In the genomic region with DNA sequence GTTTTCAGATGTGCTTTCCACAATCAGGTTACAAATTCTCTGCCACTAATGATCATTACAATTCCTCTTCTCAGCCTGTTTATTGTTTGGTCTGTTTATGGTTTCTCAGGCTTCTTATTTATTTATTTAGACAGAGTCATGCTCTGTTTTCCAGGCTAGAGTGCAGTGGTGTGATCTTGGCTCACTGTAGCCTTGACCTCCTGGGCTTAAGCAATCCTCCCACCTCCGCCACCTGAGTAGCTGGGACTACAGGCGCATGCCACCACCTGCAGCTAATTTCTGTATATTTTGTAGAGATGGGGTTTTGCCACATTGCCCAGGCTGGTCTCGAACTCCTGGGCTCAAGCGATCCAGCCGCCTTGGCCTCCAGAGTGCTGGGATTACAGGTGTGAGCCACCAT, we compare ENCODE assay signal across 1 cellular context.
A peak's percentile ranks its signal among the peaks of the same experiment; 100 is the strongest.
TF ChIP-seq lines count a peak whose summit lies in the region.

No MANE protein-coding gene starts in this region.

TF ChIP-seq in HepG2, 621 proteins besides CTCF, POLR2A, EP300 and RAD21 (continues in another document):
- TF ChIP-seq HCFC1 (IDR thresholded peaks at IDR 0.05; ENCODE audit: low read depth, low read length) = no peak
- TF ChIP-seq JUN (CRISPR knock-in tag; IDR thresholded peaks at IDR 0.05) = no peak
- no peak for TF ChIP-seq PHF5A (CRISPR knock-in tag; IDR thresholded peaks at IDR 0.05; ENCODE audit: low read depth, unreplicated experiment)
- TF ChIP-seq ZNF629 (CRISPR knock-in tag; conservative IDR thresholded peaks at IDR 0.05) = no peak
- TF ChIP-seq, protein P1, sequence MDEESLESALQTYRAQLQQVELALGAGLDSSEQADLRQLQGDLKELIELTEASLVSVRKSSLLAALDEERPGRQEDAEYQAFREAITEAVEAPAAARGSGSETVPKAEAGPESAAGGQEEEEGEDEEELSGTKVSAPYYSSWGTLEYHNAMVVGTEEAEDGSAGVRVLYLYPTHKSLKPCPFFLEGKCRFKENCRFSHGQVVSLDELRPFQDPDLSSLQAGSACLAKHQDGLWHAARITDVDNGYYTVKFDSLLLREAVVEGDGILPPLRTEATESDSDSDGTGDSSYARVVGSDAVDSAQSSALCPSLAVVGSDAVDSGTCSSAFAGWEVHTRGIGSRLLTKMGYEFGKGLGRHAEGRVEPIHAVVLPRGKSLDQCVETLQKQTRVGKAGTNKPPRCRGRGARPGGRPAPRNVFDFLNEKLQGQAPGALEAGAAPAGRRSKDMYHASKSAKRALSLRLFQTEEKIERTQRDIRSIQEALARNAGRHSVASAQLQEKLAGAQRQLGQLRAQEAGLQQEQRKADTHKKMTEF (CRISPR knock-in tag; IDR thresholded peaks at IDR 0.05) = peak; percentile 57; the same call in 1 of the 2 replicates
- TF ChIP-seq, protein P2, sequence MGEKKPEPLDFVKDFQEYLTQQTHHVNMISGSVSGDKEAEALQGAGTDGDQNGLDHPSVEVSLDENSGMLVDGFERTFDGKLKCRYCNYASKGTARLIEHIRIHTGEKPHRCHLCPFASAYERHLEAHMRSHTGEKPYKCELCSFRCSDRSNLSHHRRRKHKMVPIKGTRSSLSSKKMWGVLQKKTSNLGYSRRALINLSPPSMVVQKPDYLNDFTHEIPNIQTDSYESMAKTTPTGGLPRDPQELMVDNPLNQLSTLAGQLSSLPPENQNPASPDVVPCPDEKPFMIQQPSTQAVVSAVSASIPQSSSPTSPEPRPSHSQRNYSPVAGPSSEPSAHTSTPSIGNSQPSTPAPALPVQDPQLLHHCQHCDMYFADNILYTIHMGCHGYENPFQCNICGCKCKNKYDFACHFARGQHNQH (CRISPR knock-in tag; IDR thresholded peaks at IDR 0.05) = no peak
- TF ChIP-seq, protein P3, sequence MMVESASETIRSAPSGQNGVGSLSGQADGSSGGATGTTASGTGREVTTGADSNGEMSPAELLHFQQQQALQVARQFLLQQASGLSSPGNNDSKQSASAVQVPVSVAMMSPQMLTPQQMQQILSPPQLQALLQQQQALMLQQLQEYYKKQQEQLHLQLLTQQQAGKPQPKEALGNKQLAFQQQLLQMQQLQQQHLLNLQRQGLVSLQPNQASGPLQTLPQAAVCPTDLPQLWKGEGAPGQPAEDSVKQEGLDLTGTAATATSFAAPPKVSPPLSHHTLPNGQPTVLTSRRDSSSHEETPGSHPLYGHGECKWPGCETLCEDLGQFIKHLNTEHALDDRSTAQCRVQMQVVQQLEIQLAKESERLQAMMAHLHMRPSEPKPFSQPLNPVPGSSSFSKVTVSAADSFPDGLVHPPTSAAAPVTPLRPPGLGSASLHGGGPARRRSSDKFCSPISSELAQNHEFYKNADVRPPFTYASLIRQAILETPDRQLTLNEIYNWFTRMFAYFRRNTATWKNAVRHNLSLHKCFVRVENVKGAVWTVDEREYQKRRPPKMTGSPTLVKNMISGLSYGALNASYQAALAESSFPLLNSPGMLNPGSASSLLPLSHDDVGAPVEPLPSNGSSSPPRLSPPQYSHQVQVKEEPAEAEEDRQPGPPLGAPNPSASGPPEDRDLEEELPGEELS (CRISPR knock-in tag; IDR thresholded peaks at IDR 0.05) = peak; percentile 80
- TF ChIP-seq EED (CRISPR knock-in tag; IDR thresholded peaks at IDR 0.05) = no peak
- TF ChIP-seq RARA (CRISPR knock-in tag; IDR thresholded peaks at IDR 0.05) = peak; percentile 81
- TF ChIP-seq SMAD9 (CRISPR knock-in tag; IDR thresholded peaks at IDR 0.05) = no peak
- TF ChIP-seq PPARG (CRISPR knock-in tag; conservative IDR thresholded peaks at IDR 0.05) = peak; percentile 57; the same call in 1 of the 2 replicates
- no peak for TF ChIP-seq ZNF614 (CRISPR knock-in tag; IDR thresholded peaks at IDR 0.05; ENCODE audit: borderline replicate concordance)
- 0 out of 2 replicates have a peak, but pooled peaks have one; percentile 50 for TF ChIP-seq ZNF670 (CRISPR knock-in tag; IDR thresholded peaks at IDR 0.05; ENCODE audit: borderline replicate concordance)
- peak; percentile 79; the same call in 1 of the 2 replicates for TF ChIP-seq CEBPB (IDR thresholded peaks at IDR 0.05; ENCODE audit: borderline replicate concordance, low read depth, low read length)
- no peak for TF ChIP-seq BCL6 (CRISPR knock-in tag; IDR thresholded peaks at IDR 0.05)
- peak; percentile 31; the same call in 1 of the 2 replicates for TF ChIP-seq SAP130 (CRISPR knock-in tag; IDR thresholded peaks at IDR 0.05; ENCODE audit: low read depth)
- TF ChIP-seq PITX1 (CRISPR knock-in tag; IDR thresholded peaks at IDR 0.05) = peak; percentile 37; the same call in 1 of the 2 replicates
- TF ChIP-seq ZBTB7B (CRISPR knock-in tag; IDR thresholded peaks at IDR 0.05) = no peak
- TF ChIP-seq, protein P4, sequence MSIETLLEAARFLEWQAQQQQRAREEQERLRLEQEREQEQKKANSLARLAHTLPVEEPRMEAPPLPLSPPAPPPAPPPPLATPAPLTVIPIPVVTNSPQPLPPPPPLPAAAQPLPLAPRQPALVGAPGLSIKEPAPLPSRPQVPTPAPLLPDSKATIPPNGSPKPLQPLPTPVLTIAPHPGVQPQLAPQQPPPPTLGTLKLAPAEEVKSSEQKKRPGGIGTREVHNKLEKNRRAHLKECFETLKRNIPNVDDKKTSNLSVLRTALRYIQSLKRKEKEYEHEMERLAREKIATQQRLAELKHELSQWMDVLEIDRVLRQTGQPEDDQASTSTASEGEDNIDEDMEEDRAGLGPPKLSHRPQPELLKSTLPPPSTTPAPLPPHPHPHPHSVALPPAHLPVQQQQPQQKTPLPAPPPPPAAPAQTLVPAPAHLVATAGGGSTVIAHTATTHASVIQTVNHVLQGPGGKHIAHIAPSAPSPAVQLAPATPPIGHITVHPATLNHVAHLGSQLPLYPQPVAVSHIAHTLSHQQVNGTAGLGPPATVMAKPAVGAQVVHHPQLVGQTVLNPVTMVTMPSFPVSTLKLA (IDR thresholded peaks at IDR 0.05) = no peak
- TF ChIP-seq ZNF260 (CRISPR knock-in tag; IDR thresholded peaks at IDR 0.05; ENCODE audit: borderline replicate concordance, low read depth) = no peak
- TF ChIP-seq, protein P5, sequence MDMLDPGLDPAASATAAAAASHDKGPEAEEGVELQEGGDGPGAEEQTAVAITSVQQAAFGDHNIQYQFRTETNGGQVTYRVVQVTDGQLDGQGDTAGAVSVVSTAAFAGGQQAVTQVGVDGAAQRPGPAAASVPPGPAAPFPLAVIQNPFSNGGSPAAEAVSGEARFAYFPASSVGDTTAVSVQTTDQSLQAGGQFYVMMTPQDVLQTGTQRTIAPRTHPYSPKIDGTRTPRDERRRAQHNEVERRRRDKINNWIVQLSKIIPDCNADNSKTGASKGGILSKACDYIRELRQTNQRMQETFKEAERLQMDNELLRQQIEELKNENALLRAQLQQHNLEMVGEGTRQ (IDR thresholded peaks at IDR 0.05; ENCODE audit: low read depth, low read length) = no peak
- TF ChIP-seq, protein P5 (CRISPR knock-in tag; IDR thresholded peaks at IDR 0.05; ENCODE audit: borderline replicate concordance) = no peak
- no peak for TF ChIP-seq SRF (IDR thresholded peaks at IDR 0.05; ENCODE audit: low read depth, low read length)
- peak; percentile 77 for TF ChIP-seq CEBPG (CRISPR knock-in tag; IDR thresholded peaks at IDR 0.05)
- 0 out of 2 replicates have a peak, but pooled peaks have one; percentile 18 for TF ChIP-seq KDM6A (CRISPR knock-in tag; IDR thresholded peaks at IDR 0.05; ENCODE audit: low read depth)
- TF ChIP-seq KAT7 (CRISPR knock-in tag; IDR thresholded peaks at IDR 0.05; ENCODE audit: borderline replicate concordance) = 0 out of 2 replicates have a peak, but pooled peaks have one; percentile 40
- TF ChIP-seq, protein P6, sequence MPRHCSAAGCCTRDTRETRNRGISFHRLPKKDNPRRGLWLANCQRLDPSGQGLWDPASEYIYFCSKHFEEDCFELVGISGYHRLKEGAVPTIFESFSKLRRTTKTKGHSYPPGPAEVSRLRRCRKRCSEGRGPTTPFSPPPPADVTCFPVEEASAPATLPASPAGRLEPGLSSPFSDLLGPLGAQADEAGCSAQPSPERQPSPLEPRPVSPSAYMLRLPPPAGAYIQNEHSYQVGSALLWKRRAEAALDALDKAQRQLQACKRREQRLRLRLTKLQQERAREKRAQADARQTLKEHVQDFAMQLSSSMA (CRISPR knock-in tag; IDR thresholded peaks at IDR 0.05) = no peak
- TF ChIP-seq CHD4 (IDR thresholded peaks at IDR 0.05; ENCODE audit: borderline replicate concordance, low read length) = no peak
- TF ChIP-seq CREM (IDR thresholded peaks at IDR 0.05) = no peak
- no peak for TF ChIP-seq CREM (CRISPR knock-in tag; IDR thresholded peaks at IDR 0.05)
- TF ChIP-seq, protein P7, sequence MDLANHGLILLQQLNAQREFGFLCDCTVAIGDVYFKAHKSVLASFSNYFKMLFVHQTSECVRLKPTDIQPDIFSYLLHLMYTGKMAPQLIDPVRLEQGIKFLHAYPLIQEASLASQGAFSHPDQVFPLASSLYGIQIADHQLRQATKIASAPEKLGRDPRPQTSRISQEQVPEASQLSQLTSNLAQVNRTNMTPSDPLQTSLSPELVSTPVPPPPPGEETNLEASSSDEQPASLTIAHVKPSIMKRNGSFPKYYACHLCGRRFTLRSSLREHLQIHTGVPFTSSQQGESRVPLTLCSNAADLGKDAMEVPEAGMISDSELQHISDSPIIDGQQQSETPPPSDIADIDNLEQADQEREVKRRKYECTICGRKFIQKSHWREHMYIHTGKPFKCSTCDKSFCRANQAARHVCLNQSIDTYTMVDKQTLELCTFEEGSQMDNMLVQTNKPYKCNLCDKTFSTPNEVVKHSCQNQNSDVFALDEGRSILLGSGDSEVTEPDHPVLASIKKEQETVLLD (CRISPR knock-in tag; IDR thresholded peaks at IDR 0.05; ENCODE audit: low read depth) = no peak
- TF ChIP-seq, protein P8, sequence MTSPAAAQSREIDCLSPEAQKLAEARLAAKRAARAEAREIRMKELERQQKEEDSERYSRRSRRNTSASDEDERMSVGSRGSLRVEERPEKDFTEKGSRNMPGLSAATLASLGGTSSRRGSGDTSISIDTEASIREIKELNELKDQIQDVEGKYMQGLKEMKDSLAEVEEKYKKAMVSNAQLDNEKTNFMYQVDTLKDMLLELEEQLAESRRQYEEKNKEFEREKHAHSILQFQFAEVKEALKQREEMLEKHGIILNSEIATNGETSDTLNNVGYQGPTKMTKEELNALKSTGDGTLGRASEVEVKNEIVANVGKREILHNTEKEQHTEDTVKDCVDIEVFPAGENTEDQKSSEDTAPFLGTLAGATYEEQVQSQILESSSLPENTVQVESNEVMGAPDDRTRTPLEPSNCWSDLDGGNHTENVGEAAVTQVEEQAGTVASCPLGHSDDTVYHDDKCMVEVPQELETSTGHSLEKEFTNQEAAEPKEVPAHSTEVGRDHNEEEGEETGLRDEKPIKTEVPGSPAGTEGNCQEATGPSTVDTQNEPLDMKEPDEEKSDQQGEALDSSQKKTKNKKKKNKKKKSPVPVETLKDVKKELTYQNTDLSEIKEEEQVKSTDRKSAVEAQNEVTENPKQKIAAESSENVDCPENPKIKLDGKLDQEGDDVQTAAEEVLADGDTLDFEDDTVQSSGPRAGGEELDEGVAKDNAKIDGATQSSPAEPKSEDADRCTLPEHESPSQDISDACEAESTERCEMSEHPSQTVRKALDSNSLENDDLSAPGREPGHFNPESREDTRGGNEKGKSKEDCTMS (CRISPR knock-in tag; conservative IDR thresholded peaks at IDR 0.05) = no peak
- 0 out of 2 replicates have a peak, but pooled peaks have one; percentile 26 for TF ChIP-seq ZMYM3 (CRISPR knock-in tag; IDR thresholded peaks at IDR 0.05)
- peak; percentile 49 for TF ChIP-seq RXRB (CRISPR knock-in tag; IDR thresholded peaks at IDR 0.05; ENCODE audit: borderline replicate concordance)
- TF ChIP-seq NR2C2 (CRISPR knock-in tag; IDR thresholded peaks at IDR 0.05; ENCODE audit: borderline replicate concordance) = peak; percentile 72; the same call in 1 of the 2 replicates
- TF ChIP-seq ZNF747 (CRISPR knock-in tag; IDR thresholded peaks at IDR 0.05; ENCODE audit: borderline replicate concordance) = no peak
- TF ChIP-seq, protein P9, sequence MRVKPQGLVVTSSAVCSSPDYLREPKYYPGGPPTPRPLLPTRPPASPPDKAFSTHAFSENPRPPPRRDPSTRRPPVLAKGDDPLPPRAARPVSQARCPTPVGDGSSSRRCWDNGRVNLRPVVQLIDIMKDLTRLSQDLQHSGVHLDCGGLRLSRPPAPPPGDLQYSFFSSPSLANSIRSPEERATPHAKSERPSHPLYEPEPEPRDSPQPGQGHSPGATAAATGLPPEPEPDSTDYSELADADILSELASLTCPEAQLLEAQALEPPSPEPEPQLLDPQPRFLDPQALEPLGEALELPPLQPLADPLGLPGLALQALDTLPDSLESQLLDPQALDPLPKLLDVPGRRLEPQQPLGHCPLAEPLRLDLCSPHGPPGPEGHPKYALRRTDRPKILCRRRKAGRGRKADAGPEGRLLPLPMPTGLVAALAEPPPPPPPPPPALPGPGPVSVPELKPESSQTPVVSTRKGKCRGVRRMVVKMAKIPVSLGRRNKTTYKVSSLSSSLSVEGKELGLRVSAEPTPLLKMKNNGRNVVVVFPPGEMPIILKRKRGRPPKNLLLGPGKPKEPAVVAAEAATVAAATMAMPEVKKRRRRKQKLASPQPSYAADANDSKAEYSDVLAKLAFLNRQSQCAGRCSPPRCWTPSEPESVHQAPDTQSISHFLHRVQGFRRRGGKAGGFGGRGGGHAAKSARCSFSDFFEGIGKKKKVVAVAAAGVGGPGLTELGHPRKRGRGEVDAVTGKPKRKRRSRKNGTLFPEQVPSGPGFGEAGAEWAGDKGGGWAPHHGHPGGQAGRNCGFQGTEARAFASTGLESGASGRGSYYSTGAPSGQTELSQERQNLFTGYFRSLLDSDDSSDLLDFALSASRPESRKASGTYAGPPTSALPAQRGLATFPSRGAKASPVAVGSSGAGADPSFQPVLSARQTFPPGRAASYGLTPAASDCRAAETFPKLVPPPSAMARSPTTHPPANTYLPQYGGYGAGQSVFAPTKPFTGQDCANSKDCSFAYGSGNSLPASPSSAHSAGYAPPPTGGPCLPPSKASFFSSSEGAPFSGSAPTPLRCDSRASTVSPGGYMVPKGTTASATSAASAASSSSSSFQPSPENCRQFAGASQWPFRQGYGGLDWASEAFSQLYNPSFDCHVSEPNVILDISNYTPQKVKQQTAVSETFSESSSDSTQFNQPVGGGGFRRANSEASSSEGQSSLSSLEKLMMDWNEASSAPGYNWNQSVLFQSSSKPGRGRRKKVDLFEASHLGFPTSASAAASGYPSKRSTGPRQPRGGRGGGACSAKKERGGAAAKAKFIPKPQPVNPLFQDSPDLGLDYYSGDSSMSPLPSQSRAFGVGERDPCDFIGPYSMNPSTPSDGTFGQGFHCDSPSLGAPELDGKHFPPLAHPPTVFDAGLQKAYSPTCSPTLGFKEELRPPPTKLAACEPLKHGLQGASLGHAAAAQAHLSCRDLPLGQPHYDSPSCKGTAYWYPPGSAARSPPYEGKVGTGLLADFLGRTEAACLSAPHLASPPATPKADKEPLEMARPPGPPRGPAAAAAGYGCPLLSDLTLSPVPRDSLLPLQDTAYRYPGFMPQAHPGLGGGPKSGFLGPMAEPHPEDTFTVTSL (CRISPR knock-in tag; IDR thresholded peaks at IDR 0.05; ENCODE audit: borderline replicate concordance) = 0 out of 2 replicates have a peak, but pooled peaks have one; percentile 27
- peak; percentile 52; the same call in 1 of the 2 replicates for TF ChIP-seq HDAC1 (CRISPR knock-in tag; IDR thresholded peaks at IDR 0.05)
- TF ChIP-seq ZNF878 (CRISPR knock-in tag; IDR thresholded peaks at IDR 0.05) = 0 out of 2 replicates have a peak, but pooled peaks have one; percentile 30
- TF ChIP-seq NCOA2 (CRISPR knock-in tag; IDR thresholded peaks at IDR 0.05) = peak; percentile 45; the same call in 1 of the 2 replicates
- TF ChIP-seq ZNF263 (CRISPR knock-in tag; IDR thresholded peaks at IDR 0.05) = peak; percentile 24; the same call in 1 of the 2 replicates
